Comparison of ENCODE assay signal across 8 cellular contexts in genomic region chr15:22665059-22665702, GRCh38.
DNase-seq lines count a peak whose midpoint lies in the region; ATAC-seq, FAIRE-seq and TF ChIP-seq lines count a peak whose summit lies in the region.
"Not testable (repeated sequence)": the region's sequence is repeated elsewhere in the genome, so short reads cannot be mapped to it uniquely, and the experiment has no call there.

No MANE protein-coding gene starts in this region.

- not testable (repeated sequence) for H3K4me1 ChIP-seq in HUES64 (ENCODE audit: insufficient read depth, low read length); endocrine pancreas (ENCODE audit: control insufficient read depth, insufficient read depth, low read length); pancreas; tibial nerve

- not testable (repeated sequence) for H3K9ac ChIP-seq in HUES64 (ENCODE audit: low read depth, low read length)
- H3K9ac ChIP-seq in endocrine pancreas (ENCODE audit: control insufficient read depth, insufficient read depth, low read length): peak overlapping the region; percentile 61

- H3K4me3 ChIP-seq in HUES64 (ENCODE audit: low read length) (peak overlapping the region; percentile 50), endocrine pancreas (ENCODE audit: control insufficient read depth, insufficient read depth, low read length) (peak overlapping the region; percentile 89), kidney epithelial cell (ENCODE audit: low read depth, low read length) (peak overlapping the region; percentile 43), pancreas (peak overlapping the region; percentile 15 to 55 (median 44)), tibial nerve (peak overlapping the region; percentile 48 to 77 (median 54))

- peak; percentile 90 for DNase-seq in EH (ENCODE audit: low read depth)
- peak; percentile 10 to 27 for DNase-seq in SHP77 (lab: John Stamatoyannopoulos, UW)
- DNase-seq in kidney epithelial cell (ENCODE audit: low read depth): peak; percentile 32
- DNase-seq in pancreas: peak in 1 of 6 donors; percentile 24
- DNase-seq in tibial nerve (ENCODE audit: low spot score in 2 of 2): not testable (repeated sequence)

- ATAC-seq in pancreas: not testable (repeated sequence)

- H3K36me3 ChIP-seq in HUES64 (ENCODE audit: insufficient read depth, low read length); endocrine pancreas (ENCODE audit: control insufficient read depth, insufficient read depth, low read length); kidney epithelial cell (ENCODE audit: control insufficient read depth, insufficient read depth, low read length); pancreas; tibial nerve: not testable (repeated sequence)

- H3K27me3 ChIP-seq in HUES64 (ENCODE audit: insufficient read depth, low read length): peaks cover 36% of the 10 kb centered on the region
- H3K27me3 ChIP-seq in endocrine pancreas (ENCODE audit: control insufficient read depth, insufficient read depth, low read length); kidney epithelial cell (ENCODE audit: control insufficient read depth, insufficient read depth, low read length); pancreas; tibial nerve: not testable (repeated sequence)

- H3K36me3 Mint-ChIP-seq in activated naive CD4-positive, alpha-beta T cell treated with anti-CD3 and anti-CD28 coated beads, Interleukin-2, amount 50 U/mL, for 24 hours: not testable (repeated sequence)

- 33% methylated on average over 5 of the region's 22 CpGs for WGBS in HUES64
- 1 to 2% methylated on average over 12 to 16 of the region's 22 CpGs for WGBS in pancreas, 2 donors
- WGBS in tibial nerve, 2 donors: 8 to 9% methylated on average over 10 to 11 of the region's 22 CpGs

- not testable (repeated sequence) for TF ChIP-seq POLR2A in tibial nerve (IDR thresholded peaks at IDR 0.05)

- not testable (repeated sequence) for H3K9me3 ChIP-seq in HUES64 (ENCODE audit: insufficient read depth, low read depth, low read length); endocrine pancreas (ENCODE audit: control insufficient read depth, low read length); pancreas; tibial nerve

- TF ChIP-seq CTCF in kidney epithelial cell (IDR thresholded peaks at IDR 0.05; ENCODE audit: insufficient read depth, low read length, poor library complexity, severe bottlenecking); pancreas (IDR thresholded peaks at IDR 0.05); tibial nerve (IDR thresholded peaks at IDR 0.05): not testable (repeated sequence)

- not testable (repeated sequence) for H3K9me3 Mint-ChIP-seq in activated naive CD4-positive, alpha-beta T cell treated with anti-CD3 and anti-CD28 coated beads, Interleukin-2, amount 50 U/mL, for 24 hours

- peak in 1 of 2 donors; percentile 24 for TF ChIP-seq EP300 in tibial nerve (IDR thresholded peaks at IDR 0.05)

- H3K27ac Mint-ChIP-seq in activated naive CD4-positive, alpha-beta T cell treated with anti-CD3 and anti-CD28 coated beads, Interleukin-2, amount 50 U/mL, for 24 hours: peak overlapping the region; percentile 88

- intact Hi-C loops in pancreas (cut with DNase I): not testable (repeated sequence)

- H3K4me1 Mint-ChIP-seq in activated naive CD4-positive, alpha-beta T cell treated with anti-CD3 and anti-CD28 coated beads, Interleukin-2, amount 50 U/mL, for 24 hours: peaks cover 21% of the 10 kb centered on the region

- H3K4me3 Mint-ChIP-seq in activated naive CD4-positive, alpha-beta T cell treated with anti-CD3 and anti-CD28 coated beads, Interleukin-2, amount 50 U/mL, for 24 hours: peak overlapping the region; percentile 88

- H3K27me3 Mint-ChIP-seq in activated naive CD4-positive, alpha-beta T cell treated with anti-CD3 and anti-CD28 coated beads, Interleukin-2, amount 50 U/mL, for 24 hours: not testable (repeated sequence)

- FAIRE-seq in pancreas (lab: Jason Lieb, UNC): not testable (repeated sequence)

- not testable (repeated sequence) for H3K27ac ChIP-seq in HUES64 (ENCODE audit: low read depth, low read length)
- peak overlapping the region; percentile 68 to 88 (median 78) for H3K27ac ChIP-seq in pancreas
- peak overlapping the region; percentile 75 to 90 (median 87) for H3K27ac ChIP-seq in tibial nerve
